In genomic region chr4:87523307-87523706, GRCh38 we compare ENCODE assay signal across 19 cellular contexts. TPM values are rescaled to one million over a fixed set of nuclear protein-coding genes. Genes with fewer than 3 reads are reported as not detected.
DNase-seq lines count a peak whose midpoint lies in the region; ATAC-seq and TF ChIP-seq lines count a peak whose summit lies in the region.
"Had no signal": no experiment of that assay in that cellular context is flagged by ENCODE, and none has a peak within 500 bp of the region (broad histone marks: within the 10 kb centered on the region; RNA-seq: fewer than 3 reads in every experiment).

No MANE protein-coding gene starts in this region.

- H3K27me3 ChIP-seq in heart left ventricle (no peaks in the 10 kb centered on the region), dorsolateral prefrontal cortex (no peaks in the 10 kb centered on the region), gastrocnemius medialis (no peaks in the 10 kb centered on the region), GM23248 (replicated peaks; ENCODE audit: insufficient read depth) (no peaks in the 10 kb centered on the region)
- H3K27me3 ChIP-seq: neutrophil had no signal

- H4K20me1 ChIP-seq in GM23248 (ENCODE audit: insufficient read depth): no peaks in the 10 kb centered on the region

- ATAC-seq in heart left ventricle (no peak), gastrocnemius medialis (no peak)
- ATAC-seq: activated naive CD8-positive, alpha-beta T cell treated with anti-CD3 and anti-CD28 coated beads, Interleukin-2, amount 50 U/mL, for 24 hours had no signal

- no peaks in the 10 kb centered on the region for H3K9me2 ChIP-seq in GM23248 (ENCODE audit: insufficient read depth)

- H3K4me1 ChIP-seq in heart left ventricle: peaks cover 0 to 66% (median 43%) of the 10 kb centered on the region in 12 donors
- H3K4me1 ChIP-seq in gastrocnemius medialis: peaks cover 18 to 24% of the 10 kb centered on the region in 2 donors
- peaks cover 1% of the 10 kb centered on the region for H3K4me1 ChIP-seq in urinary bladder (ENCODE audit: insufficient read depth)
- peaks cover 10% of the 10 kb centered on the region for H3K4me1 ChIP-seq in GM23248 (ENCODE audit: insufficient read depth)

- TF ChIP-seq CTCF in heart left ventricle (IDR thresholded peaks at IDR 0.05) (no peak), dorsolateral prefrontal cortex (IDR thresholded peaks at IDR 0.05 in 54 of 56, conservative IDR thresholded peaks at IDR 0.05 in 2 of 56; ENCODE audit: low read depth in 1 of 56, partially characterized antibody in 56 of 56) (no peak), gastrocnemius medialis (IDR thresholded peaks at IDR 0.05 in 4 of 5, conservative IDR thresholded peaks at IDR 0.05 in 1 of 5) (no peak)

- TF ChIP-seq POLR2A in heart left ventricle (IDR thresholded peaks at IDR 0.05) (no peak), gastrocnemius medialis (IDR thresholded peaks at IDR 0.05) (no peak)

- H3K79me2 ChIP-seq in GM23248 (ENCODE audit: insufficient read depth): no peaks in the 10 kb centered on the region

- in situ Hi-C loops in gastrocnemius medialis (cut with MboI; ENCODE audit: low sequenced_read_pairs in 4 of 4) (no loop called here), GM23248 (cut with MboI) (no loop called here)

- peaks cover 7% of the 10 kb centered on the region; the same call in 1 of the 2 replicates for H3F3A ChIP-seq in GM23248 (ENCODE audit: insufficient read depth)

- H3K4me2 ChIP-seq in GM23248 (ENCODE audit: unreplicated experiment): no peak overlapping the region

- H3K4me3 ChIP-seq in heart left ventricle: peak overlapping the region in 5 of 12 donors; percentile 4 to 61 (median 5)
- peak overlapping the region in 52 of 59 donors; percentile 4 to 79 (median 64) for H3K4me3 ChIP-seq in dorsolateral prefrontal cortex
- peak overlapping the region in 3 of 4 donors; percentile 14 to 54 (median 18) for H3K4me3 ChIP-seq in gastrocnemius medialis
- no peak overlapping the region for H3K4me3 ChIP-seq in urinary bladder (ENCODE audit: low read depth, low read length)
- no peak overlapping the region for H3K4me3 ChIP-seq in GM23248

- H2AFZ ChIP-seq in GM23248: no peak overlapping the region

- H3K9me3 ChIP-seq in heart left ventricle (peaks cover 0 to 14% (median 4%) of the 10 kb centered on the region in 12 donors), gastrocnemius medialis (no peaks in the 10 kb centered on the region), GM23248 (ENCODE audit: low read depth) (no peaks in the 10 kb centered on the region)
- H3K9me3 ChIP-seq: neutrophil had no signal

- peak overlapping the region; percentile 27 to 91 (median 84) for H3K27ac ChIP-seq in heart left ventricle
- peak overlapping the region in 54 of 59 donors; percentile 25 to 98 (median 90) for H3K27ac ChIP-seq in dorsolateral prefrontal cortex
- peak overlapping the region; percentile 77 to 83 (median 80) for H3K27ac ChIP-seq in gastrocnemius medialis
- peak overlapping the region; percentile 23 for H3K27ac ChIP-seq in urinary bladder (ENCODE audit: low read depth)
- no peak overlapping the region for H3K27ac ChIP-seq in GM23248
- H3K27ac ChIP-seq: neutrophil had no signal

- DNase-seq in heart left ventricle (no peak), cardiac septum (ENCODE audit: low spot score) (no peak), dorsolateral prefrontal cortex (no peak), gastrocnemius medialis (no peak), GM23248 (no peak), HK-2 (ENCODE audit: unreplicated experiment) (no peak), NCI-H2227 (lab: John Stamatoyannopoulos, UW; ENCODE audit: unreplicated experiment) (no peak)
- DNase-seq: ACHN; activated CD4-positive, alpha-beta T cell treated with anti-CD3 and anti-CD28 coated beads, Interleukin-2, amount 10 ng/mL, durations not matched to agents 24 days and 14 days; activated naive CD8-positive, alpha-beta T cell treated with anti-CD3 and anti-CD28 coated beads, Interleukin-2, amount 50 U/mL, for 24 hours; erythroblast; NCI-H1417 treated with DMSO at 0.1 percent for 48 hours; NCI-H345; stimulated activated CD4-positive, alpha-beta T cell treated with anti-CD3 and anti-CD28 coated beads, Interleukin-15, amount 100 ng/mL, for 24 hours had no signal

- 47 to 64% (median 58%) methylated on average over 4 of the region's 4 CpGs for WGBS in heart left ventricle, 4 donors
- WGBS in urinary bladder: 61% methylated on average over 4 of the region's 4 CpGs
- 85 to 88% methylated on average over 4 of the region's 4 CpGs for WGBS in GM23248 (ENCODE audit: low coverage in 1 of 2, low lambda C conversion rate in 2 of 2, missing lambda C conversion rate in 2 of 2), 2 experiments

- H3K36me3 ChIP-seq in heart left ventricle (peaks cover 0 to 17% (median 0%) of the 10 kb centered on the region in 9 donors), gastrocnemius medialis (no peaks in the 10 kb centered on the region), urinary bladder (ENCODE audit: insufficient read depth) (peaks cover 2% of the 10 kb centered on the region), GM23248 (ENCODE audit: low read depth) (no peaks in the 10 kb centered on the region)
- H3K36me3 ChIP-seq: neutrophil had no signal

- H3K9ac ChIP-seq in GM23248: no peak overlapping the region

- intact Hi-C loops in heart left ventricle (cut with DNase I) (no loop called here), cardiac septum (cut with DNase I) (loop anchor here (5.0 kb wide), 1 partner anchor 131 kb away; the partner anchor contains the start of gene HSD17B11), dorsolateral prefrontal cortex (cut with DNase I) (no loop called here), gastrocnemius medialis (cut with DNase I; ENCODE audit: low total_unique reads) (no loop called here)

RNA-seq across cellular contexts. Expression of gene SPARCL1, which starts 5.9 kb away (rescaled TPM):
- total RNA-seq in heart left ventricle (100 to 1,000 TPM; 163 to 829 (median 250) TPM), cardiac septum (202 TPM), dorsolateral prefrontal cortex (1,000 to 10,000 TPM in 109 of 120 experiments, 100 to 1,000 TPM in 11; 619 to 2,075 (median 1,355) TPM), gastrocnemius medialis (100 to 1,000 TPM; 225 to 357 (median 273) TPM), urinary bladder (783 TPM)
- polyA plus RNA-seq in heart left ventricle (100 to 1,000 TPM; 215 to 400 TPM), urinary bladder (1,320 TPM), GM23248 (2016; fragmentation: Nextera tagmentation; extraction: Ambion mirVana) (not detected in 2 replicates)
- not detected in 2 replicates for total RNA-seq in GM23248 (2014; rRNA removed; shearing (Covaris generic))
- total RNA-seq: activated CD4-positive, alpha-beta T cell treated with anti-CD3 and anti-CD28 coated beads, Interleukin-2, amount 10 ng/mL, durations not matched to agents 24 days and 14 days; activated T-helper 2 cell treated with anti-CD3 and anti-CD28 coated beads, Interferon-gamma antibody, Interleukin-2, Interleukin-4, amounts not matched to agents 10 μg/mL and 5 μg/mL and 100 μg/mL, durations not matched to agents 14 hours and 24 hours and 36 hours; mononuclear cell had no signal
- polyA plus RNA-seq: CD14-positive monocyte had no signal

Comparison
In these comparisons a context has a peak if more than half of its experiments do, and no peak if none do; other contexts are left out.
1. H3K4me3 ChIP-seq: peak in dorsolateral prefrontal cortex (52 of 59) and gastrocnemius medialis (3 of 4); none in urinary bladder (single experiment) and GM23248 (single experiment).
2. RNA of gene SPARCL1, which starts 5.9 kb away (total RNA-seq): 619 to 2,075 TPM in dorsolateral prefrontal cortex, 783 TPM in urinary bladder (single experiment), 225 to 357 TPM in gastrocnemius medialis, 163 to 829 TPM in heart left ventricle and 202 TPM in cardiac septum (single experiment); not detected in GM23248; every median in the first group is over 100 times any median in the second.